ENCODE assay signal across 13 cellular contexts in genomic region chr4:107740950-107741701, GRCh38. TPM values are rescaled to one million over a fixed set of nuclear protein-coding genes. Genes with fewer than 3 reads are reported as not detected.
A peak's percentile ranks its signal among the peaks of the same experiment; 100 is the strongest.
DNase-seq lines count a peak whose midpoint lies in the region; ATAC-seq and TF ChIP-seq lines count a peak whose summit lies in the region.
"Had no signal": no experiment of that assay in that cellular context is flagged by ENCODE, and none has a peak within 500 bp of the region (broad histone marks: within the 10 kb centered on the region; RNA-seq: fewer than 3 reads in every experiment).

No MANE protein-coding gene starts in this region.

- no peaks in the 10 kb centered on the region for H3K27me3 Mint-ChIP-seq in activated T-helper 1 cell treated with anti-CD3 and anti-CD28 coated beads, Interleukin-12 subunit alpha, Interleukin-12 subunit beta, Interleukin-2, Interleukin-4 antibody, amounts not matched to agents 30 ng/mL and 10 ng/mL and 1 ng/mL, durations not matched to agents 14 hours and 24 hours and 36 hours (ENCODE audit: insufficient read depth)
- H3K27me3 Mint-ChIP-seq: activated naive CD8-positive, alpha-beta T cell treated with anti-CD3 and anti-CD28 coated beads for 36 hours had no signal

- no peaks in the 10 kb centered on the region for H4K20me1 ChIP-seq in OCI-LY7 (ENCODE audit: insufficient read depth, low read length)

- H3K36me3 Mint-ChIP-seq in activated T-helper 1 cell treated with anti-CD3 and anti-CD28 coated beads, Interleukin-12 subunit alpha, Interleukin-12 subunit beta, Interleukin-2, Interleukin-4 antibody, amounts not matched to agents 30 ng/mL and 10 ng/mL and 1 ng/mL, durations not matched to agents 14 hours and 24 hours and 36 hours (ENCODE audit: low read depth) = no peaks in the 10 kb centered on the region
- H3K36me3 Mint-ChIP-seq: activated naive CD8-positive, alpha-beta T cell treated with anti-CD3 and anti-CD28 coated beads for 36 hours; IgD-negative memory B cell had no signal

- no peaks in the 10 kb centered on the region for H3K79me2 ChIP-seq in ACC112 (ENCODE audit: control insufficient read depth, insufficient read depth, low read length, unreplicated experiment)
- no peaks in the 10 kb centered on the region for H3K79me2 ChIP-seq in OCI-LY7 (ENCODE audit: insufficient read depth, low read depth, low read length)

- DNase-seq in OCI-LY7 (ENCODE audit: low spot score) (no peak), fibroblast of pulmonary artery (ENCODE audit: low read depth) (peak; percentile 88), omental fat pad (ENCODE audit: low spot score) (no peak), DMS79 treated with DMSO at 0.1 percent for 48 hours (lab: John Stamatoyannopoulos, UW) (no peak)
- DNase-seq in stimulated activated naive CD4-positive, alpha-beta T cell (lab: John Stamatoyannopoulos, UW) = no peak
- no peak for DNase-seq in activated T-helper 1 cell treated with anti-CD3 and anti-CD28 coated beads, Interleukin-12 subunit alpha, Interleukin-12 subunit beta, Interleukin-2, Interleukin-4 antibody, amounts not matched to agents 30 ng/mL and 10 ng/mL and 1 ng/mL, durations not matched to agents 14 hours and 24 hours and 36 hours (ENCODE audit: low spot score)
- DNase-seq: activated CD4-positive, alpha-beta T cell treated with anti-CD3 and anti-CD28 coated beads for 1 hour; activated naive CD8-positive, alpha-beta T cell treated with anti-CD3 and anti-CD28 coated beads for 36 hours; H9 had no signal

- H3K4me3 ChIP-seq in ACC112 (ENCODE audit: low read depth, low read length) (peak overlapping the region; percentile 45; the same call in 1 of the 2 replicates), OCI-LY7 (ENCODE audit: low read depth, low read length, poor library complexity, severe bottlenecking) (no peak overlapping the region), fibroblast of pulmonary artery (replicated peaks; ENCODE audit: low read depth, low read length) (no peak overlapping the region)

- no peak overlapping the region for H3K4me3 Mint-ChIP-seq in activated T-helper 1 cell treated with anti-CD3 and anti-CD28 coated beads, Interleukin-12 subunit alpha, Interleukin-12 subunit beta, Interleukin-2, Interleukin-4 antibody, amounts not matched to agents 30 ng/mL and 10 ng/mL and 1 ng/mL, durations not matched to agents 14 hours and 24 hours and 36 hours
- H3K4me3 Mint-ChIP-seq: activated naive CD8-positive, alpha-beta T cell treated with anti-CD3 and anti-CD28 coated beads for 36 hours; H9; IgD-negative memory B cell had no signal

- BruUV-seq in OCI-LY7 (replicated peaks; lab: Mats Ljungman, UMichigan) = no TSS peak

- no peaks in the 10 kb centered on the region for H3K9me2 ChIP-seq in OCI-LY7 (ENCODE audit: insufficient read depth, low read length)

- H3K27ac Mint-ChIP-seq in activated T-helper 1 cell treated with anti-CD3 and anti-CD28 coated beads, Interleukin-12 subunit alpha, Interleukin-12 subunit beta, Interleukin-2, Interleukin-4 antibody, amounts not matched to agents 30 ng/mL and 10 ng/mL and 1 ng/mL, durations not matched to agents 14 hours and 24 hours and 36 hours = no peak overlapping the region
- H3K27ac Mint-ChIP-seq: activated naive CD8-positive, alpha-beta T cell treated with anti-CD3 and anti-CD28 coated beads for 36 hours; H9; IgD-negative memory B cell had no signal

- no peaks in the 10 kb centered on the region for H3K9me3 ChIP-seq in OCI-LY7 (ENCODE audit: low read length)

- peak overlapping the region; percentile 61 for H3K27ac ChIP-seq in ACC112 (ENCODE audit: low read depth, low read length)
- H3K27ac ChIP-seq in OCI-LY7 (ENCODE audit: low read depth, low read length, poor library complexity, severe bottlenecking) = no peak overlapping the region
- H3K27ac ChIP-seq: C4-2B had no signal

- intact Hi-C loops in OCI-LY7 (cut with micrococcal nuclease; ENCODE audit: unreplicated experiment) = no loop called here
- intact Hi-C loops in activated T-helper 1 cell treated with anti-CD3 and anti-CD28 coated beads, Interleukin-12 subunit alpha, Interleukin-12 subunit beta, Interleukin-2, Interleukin-4 antibody, amounts not matched to agents 30 ng/mL and 10 ng/mL and 1 ng/mL, durations not matched to agents 14 hours and 24 hours and 36 hours (cut with micrococcal nuclease) = no loop called here

- ATAC-seq in omental fat pad (ENCODE audit: low FRiP score) (peak; percentile 71), GM21576 (IDR thresholded peaks at IDR 0.05; ENCODE audit: unreplicated experiment) (no peak)

- no peak overlapping the region for H3K4me2 ChIP-seq in OCI-LY7 (ENCODE audit: low read length)

- TF ChIP-seq CTCF in OCI-LY7 (conservative IDR thresholded peaks at IDR 0.05; ENCODE audit: low read length) = no peak
- TF ChIP-seq CTCF in fibroblast of pulmonary artery (IDR thresholded peaks at IDR 0.05; ENCODE audit: low read length, missing control alignments) = no peak
- no peak for TF ChIP-seq CTCF in omental fat pad (IDR thresholded peaks at IDR 0.05)

- peak overlapping the region; percentile 93 for H2AFZ ChIP-seq in ACC112 (ENCODE audit: low read length, unreplicated experiment)
- peak overlapping the region; percentile 60; the same call in 1 of the 2 replicates for H2AFZ ChIP-seq in OCI-LY7 (ENCODE audit: low read length)

- no peaks in the 10 kb centered on the region for H3K27me3 ChIP-seq in ACC112 (ENCODE audit: insufficient read depth, low read length)

- H3K4me1 ChIP-seq in ACC112 (ENCODE audit: control insufficient read depth, insufficient read depth, low read length, unreplicated experiment) (peaks cover 17% of the 10 kb centered on the region), OCI-LY7 (ENCODE audit: insufficient read depth, low read length, poor library complexity, severe bottlenecking) (no peaks in the 10 kb centered on the region)

- no peaks in the 10 kb centered on the region for H3K4me1 Mint-ChIP-seq in activated T-helper 1 cell treated with anti-CD3 and anti-CD28 coated beads, Interleukin-12 subunit alpha, Interleukin-12 subunit beta, Interleukin-2, Interleukin-4 antibody, amounts not matched to agents 30 ng/mL and 10 ng/mL and 1 ng/mL, durations not matched to agents 14 hours and 24 hours and 36 hours (ENCODE audit: low read depth)

- POLR2A ChIA-PET in OCI-LY7 (lab: Charles Lee) = interaction anchor here (0.7 kb wide), 1 partner anchor 1950 kb away, joined by 3 read pairs; no protein-coding TSS in a partner anchor

- CTCF ChIA-PET in OCI-LY7 (lab: Charles Lee; ENCODE audit: unreplicated experiment) = no interaction called here

- H3K9me3 Mint-ChIP-seq in activated T-helper 1 cell treated with anti-CD3 and anti-CD28 coated beads, Interleukin-12 subunit alpha, Interleukin-12 subunit beta, Interleukin-2, Interleukin-4 antibody, amounts not matched to agents 30 ng/mL and 10 ng/mL and 1 ng/mL, durations not matched to agents 14 hours and 24 hours and 36 hours = no peaks in the 10 kb centered on the region

- H3K36me3 ChIP-seq in ACC112 (ENCODE audit: insufficient read depth, low read length) (no peaks in the 10 kb centered on the region), OCI-LY7 (ENCODE audit: insufficient read depth, low read length) (no peaks in the 10 kb centered on the region)

RNA-seq across cellular contexts. Expression of gene PAPSS1, which starts 21.1 kb away (rescaled TPM):
- 57.4 and 62.0 TPM in 2 replicates for total RNA-seq in OCI-LY7 (2014; rRNA removed; shearing (Covaris generic))
- total RNA-seq in OCI-LY7 (2022) (118 and 128 TPM in 2 replicates), omental fat pad (10 to 100 TPM; 29.4 to 41.5 (median 37.6) TPM)
- total RNA-seq in activated T-helper 1 cell treated with anti-CD3 and anti-CD28 coated beads, Interleukin-12 subunit alpha, Interleukin-12 subunit beta, Interleukin-2, Interleukin-4 antibody, amounts not matched to agents 30 ng/mL and 10 ng/mL and 1 ng/mL, durations not matched to agents 14 hours and 24 hours and 36 hours = 35.0 and 36.0 TPM in 2 replicates
